In genomic region chr19:13872339-13872694, GRCh38 we compare ENCODE assay signal across 1 cellular context.
TF ChIP-seq lines count a peak whose summit lies in the region.

No MANE protein-coding gene starts in this region.

TF ChIP-seq in HCT116, 20 proteins besides CTCF, POLR2A, EP300 and RAD21 (continued from another document):
- TF ChIP-seq ZBTB33 (IDR thresholded peaks at IDR 0.05; ENCODE audit: extremely low read depth, insufficient replicate concordance, low read length) (no peak), REST (IDR thresholded peaks at IDR 0.05; ENCODE audit: low read depth) (no peak)
TF ChIP-seq in HCT116: peak in this region for 0.
